ENCODE assay signal across 13 cellular contexts in the genomic region with DNA sequence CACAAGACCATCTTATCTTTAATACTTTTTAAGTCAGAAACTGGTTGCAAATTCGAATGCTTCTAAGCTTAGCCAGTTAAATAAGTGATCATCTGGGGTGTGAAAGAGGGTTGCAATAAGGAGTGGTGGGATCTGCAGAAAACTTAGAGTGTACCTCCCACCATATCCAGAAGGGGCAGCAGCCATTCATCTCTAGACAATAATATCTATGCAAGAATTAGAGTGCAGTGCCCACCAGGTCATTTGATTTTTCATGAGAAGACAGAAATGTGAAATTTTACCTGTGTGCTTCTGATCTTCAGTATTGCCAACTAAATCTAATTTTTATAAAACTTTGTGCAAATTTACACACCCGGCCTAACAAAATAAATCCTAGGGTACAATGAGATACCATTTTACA.
DNase-seq lines count a peak whose midpoint lies in the region; ATAC-seq, FAIRE-seq and TF ChIP-seq lines count a peak whose summit lies in the region.
"Had no signal": no experiment of that assay in that cellular context is flagged by ENCODE, and none has a peak within 500 bp of the region (broad histone marks: within the 10 kb centered on the region; RNA-seq: fewer than 3 reads in every experiment).

No MANE protein-coding gene starts in this region.

- H3K27me3 Mint-ChIP-seq in endodermal cell (ENCODE audit: insufficient read depth) = peaks cover 1% of the 10 kb centered on the region
- H3K27me3 Mint-ChIP-seq: CD8-positive, alpha-beta memory T cell had no signal

- no peak for FAIRE-seq in pancreas (lab: Jason Lieb, UNC)

- TF ChIP-seq CTCF in 22Rv1 (IDR thresholded peaks at IDR 0.05) (peak; percentile 70), NB4 (IDR thresholded peaks at IDR 0.05; ENCODE audit: low read depth, low read length) (peak; percentile 42), endodermal cell (conservative IDR thresholded peaks at IDR 0.05) (peak; percentile 66), pancreas (IDR thresholded peaks at IDR 0.05) (no peak), uterus (IDR thresholded peaks at IDR 0.05) (no peak)

- H3K4me3 Mint-ChIP-seq in endodermal cell = no peak overlapping the region
- H3K4me3 Mint-ChIP-seq: CD8-positive, alpha-beta memory T cell had no signal

- H3K4me3 ChIP-seq in NB4 (ENCODE audit: low read depth, low read length) (no peak overlapping the region), endodermal cell (ENCODE audit: low read length) (no peak overlapping the region), pancreas (no peak overlapping the region), uterus (no peak overlapping the region)
- H3K4me3 ChIP-seq: stomach had no signal

- H3K27ac ChIP-seq in 22Rv1 = no peak overlapping the region
- H3K27ac ChIP-seq in endodermal cell (ENCODE audit: low read depth, low read length) = no peak overlapping the region
- H3K27ac ChIP-seq in pancreas = no peak overlapping the region
- no peak overlapping the region for H3K27ac ChIP-seq in uterus
- H3K27ac ChIP-seq: epithelial cell of prostate, stomach had no signal

- H3K4me1 ChIP-seq in endodermal cell (ENCODE audit: control insufficient read depth, insufficient read depth, low read length) (no peaks in the 10 kb centered on the region), pancreas (peaks cover 0 to 7% (median 0%) of the 10 kb centered on the region in 3 donors), uterus (no peaks in the 10 kb centered on the region)

- H3K27me3 ChIP-seq in endodermal cell (ENCODE audit: control insufficient read depth, insufficient read depth, low read length, poor library complexity, severe bottlenecking) = no peaks in the 10 kb centered on the region
- no peaks in the 10 kb centered on the region for H3K27me3 ChIP-seq in pancreas
- H3K27me3 ChIP-seq in uterus = no peaks in the 10 kb centered on the region
- H3K27me3 ChIP-seq: stomach had no signal

- WGBS in endodermal cell (ENCODE audit: insufficient coverage in 1 of 2, insufficient read length in 1 of 2), 2 experiments = 86 to 90% methylated on average over 1 to 2 of the region's 2 CpGs
- 61 to 77% methylated on average over 2 of the region's 2 CpGs for WGBS in pancreas, 2 donors

- no peaks in the 10 kb centered on the region for H3K36me3 Mint-ChIP-seq in endodermal cell (ENCODE audit: low read depth)
- H3K36me3 Mint-ChIP-seq: CD8-positive, alpha-beta memory T cell had no signal

- intact Hi-C loops in pancreas (cut with DNase I) = no loop called here
- intact Hi-C loops in uterus (cut with DNase I; ENCODE audit: low total_unique reads) = no loop called here

- TF ChIP-seq POLR2A in NB4 (IDR thresholded peaks at IDR 0.05; ENCODE audit: extremely low read depth, insufficient read length) = no peak
- TF ChIP-seq POLR2A in uterus (IDR thresholded peaks at IDR 0.05) = no peak

- no peak overlapping the region for H3K27ac Mint-ChIP-seq in endodermal cell
- H3K27ac Mint-ChIP-seq: CD8-positive, alpha-beta memory T cell had no signal

- no peaks in the 10 kb centered on the region for H3K4me1 Mint-ChIP-seq in endodermal cell

- no peaks in the 10 kb centered on the region for H3K36me3 ChIP-seq in endodermal cell (ENCODE audit: control insufficient read depth, insufficient read depth, low read length)
- H3K36me3 ChIP-seq in pancreas = no peaks in the 10 kb centered on the region
- H3K36me3 ChIP-seq in uterus = no peaks in the 10 kb centered on the region
- H3K36me3 ChIP-seq: stomach had no signal

- peaks cover 1% of the 10 kb centered on the region for H3K9me3 ChIP-seq in endodermal cell (ENCODE audit: control insufficient read depth, low read length)
- no peaks in the 10 kb centered on the region for H3K9me3 ChIP-seq in pancreas
- no peaks in the 10 kb centered on the region for H3K9me3 ChIP-seq in uterus
- H3K9me3 ChIP-seq: stomach had no signal

- no peak for ATAC-seq in pancreas
- ATAC-seq in GM21619 (IDR thresholded peaks at IDR 0.05; ENCODE audit: unreplicated experiment) = no peak
- ATAC-seq in GM19463 (IDR thresholded peaks at IDR 0.05; ENCODE audit: unreplicated experiment) = no peak

- no peaks in the 10 kb centered on the region for H3K9me3 Mint-ChIP-seq in endodermal cell
- H3K9me3 Mint-ChIP-seq: CD8-positive, alpha-beta memory T cell had no signal

- no peak overlapping the region for H3K9ac ChIP-seq in endodermal cell (ENCODE audit: extremely low read depth, low read length, poor library complexity, severe bottlenecking)

- DNase-seq in Daoy (ENCODE audit: low read depth) = peak; percentile 21
- DNase-seq in NB4 (ENCODE audit: low read depth) = peak; percentile 31
- no peak for DNase-seq in endodermal cell
- DNase-seq in pancreas = no peak
- DNase-seq in uterus = no peak
- DNase-seq: CD8-positive, alpha-beta memory T cell; NCI-H2171; stimulated activated CD4-positive, alpha-beta T cell treated with anti-CD3 and anti-CD28 coated beads, Interleukin-2, amount 100 ng/mL, for 24 hours; stomach had no signal

Comparison
In these comparisons a context has a peak if more than half of its experiments do, and no peak if none do; other contexts are left out.
1. CTCF ChIP-seq: peak in 22Rv1 (single experiment), NB4 (single experiment) and endodermal cell (single experiment); none in pancreas (0 of 4) and uterus (0 of 4).
2. DNase-seq: peak in Daoy (single experiment) and NB4 (single experiment); none in endodermal cell (single experiment), pancreas (0 of 6) and uterus (0 of 2).